Comparison of ENCODE assay signal across 8 cellular contexts in genomic region chr2:19312949-19313348, GRCh38. TPM values are rescaled to one million over a fixed set of nuclear protein-coding genes. Genes with fewer than 3 reads are reported as not detected.
A peak's percentile ranks its signal among the peaks of the same experiment; 100 is the strongest.
DNase-seq lines count a peak whose midpoint lies in the region; ATAC-seq, FAIRE-seq and TF ChIP-seq lines count a peak whose summit lies in the region.

No MANE protein-coding gene starts in this region.

- no peak overlapping the region for H3K4me3 Mint-ChIP-seq in CD4-positive, alpha-beta T cell
- H3K4me3 Mint-ChIP-seq in activated T-helper 2 cell treated with anti-CD3 and anti-CD28 coated beads, Interferon-gamma antibody, Interleukin-2, Interleukin-4, amounts not matched to agents 10 μg/mL and 5 μg/mL and 100 μg/mL, durations not matched to agents 14 hours and 24 hours and 36 hours (ENCODE audit: low read depth) = no peak overlapping the region

- H3K27ac Mint-ChIP-seq in CD4-positive, alpha-beta T cell = no peak overlapping the region
- H3K27ac Mint-ChIP-seq in activated T-helper 2 cell treated with anti-CD3 and anti-CD28 coated beads, Interferon-gamma antibody, Interleukin-2, Interleukin-4, amounts not matched to agents 10 μg/mL and 5 μg/mL and 100 μg/mL, durations not matched to agents 14 hours and 24 hours and 36 hours = no peak overlapping the region

- no peak for FAIRE-seq in GM12892 (lab: Jason Lieb, UNC)
- no peak for FAIRE-seq in GM19239 (lab: Jason Lieb, UNC)

- POLR2A ChIA-PET in CD4-positive, alpha-beta T cell (lab: Charles Lee) = no interaction called here

- no peaks in the 10 kb centered on the region for H3K4me1 Mint-ChIP-seq in CD4-positive, alpha-beta T cell (ENCODE audit: low read depth)
- H3K4me1 Mint-ChIP-seq in activated T-helper 2 cell treated with anti-CD3 and anti-CD28 coated beads, Interferon-gamma antibody, Interleukin-2, Interleukin-4, amounts not matched to agents 10 μg/mL and 5 μg/mL and 100 μg/mL, durations not matched to agents 14 hours and 24 hours and 36 hours (ENCODE audit: low read depth) = no peaks in the 10 kb centered on the region

- H3K9me3 Mint-ChIP-seq in CD4-positive, alpha-beta T cell = peaks cover 2% of the 10 kb centered on the region
- no peaks in the 10 kb centered on the region for H3K9me3 Mint-ChIP-seq in activated T-helper 2 cell treated with anti-CD3 and anti-CD28 coated beads, Interferon-gamma antibody, Interleukin-2, Interleukin-4, amounts not matched to agents 10 μg/mL and 5 μg/mL and 100 μg/mL, durations not matched to agents 14 hours and 24 hours and 36 hours

- CTCF ChIA-PET in CD4-positive, alpha-beta T cell (lab: Charles Lee) = no interaction called here

- peak; percentile 10 for TF ChIP-seq CTCF in CD4-positive, alpha-beta T cell (IDR thresholded peaks at IDR 0.05)

- H3K36me3 Mint-ChIP-seq in CD4-positive, alpha-beta T cell (ENCODE audit: low read depth) = no peaks in the 10 kb centered on the region
- H3K36me3 Mint-ChIP-seq in activated T-helper 2 cell treated with anti-CD3 and anti-CD28 coated beads, Interferon-gamma antibody, Interleukin-2, Interleukin-4, amounts not matched to agents 10 μg/mL and 5 μg/mL and 100 μg/mL, durations not matched to agents 14 hours and 24 hours and 36 hours (ENCODE audit: low read depth) = no peaks in the 10 kb centered on the region

- intact Hi-C loops in CD4-positive, alpha-beta T cell (cut with DNase I, micrococcal nuclease) = no loop called here
- intact Hi-C loops in activated T-helper 2 cell treated with anti-CD3 and anti-CD28 coated beads, Interferon-gamma antibody, Interleukin-2, Interleukin-4, amounts not matched to agents 10 μg/mL and 5 μg/mL and 100 μg/mL, durations not matched to agents 14 hours and 24 hours and 36 hours (cut with micrococcal nuclease) = no loop called here

- TF ChIP-seq POLR2A in GM12892 (IDR thresholded peaks at IDR 0.05; ENCODE audit: low read depth, low read length) = no peak

- no peaks in the 10 kb centered on the region for H3K27me3 ChIP-seq in CD4-positive, alpha-beta T cell (ENCODE audit: control insufficient read depth, insufficient read depth, low read length)

- no peaks in the 10 kb centered on the region for H3K27me3 Mint-ChIP-seq in CD4-positive, alpha-beta T cell
- no peaks in the 10 kb centered on the region for H3K27me3 Mint-ChIP-seq in activated T-helper 2 cell treated with anti-CD3 and anti-CD28 coated beads, Interferon-gamma antibody, Interleukin-2, Interleukin-4, amounts not matched to agents 10 μg/mL and 5 μg/mL and 100 μg/mL, durations not matched to agents 14 hours and 24 hours and 36 hours (ENCODE audit: low read depth)

- no peak for DNase-seq in CD4-positive, alpha-beta T cell
- DNase-seq in OCI-M1 (lab: John Stamatoyannopoulos, UW) (peak; percentile 26), hepatic stellate cell (ENCODE audit: low spot score) (peak; percentile 63), GM12892 (ENCODE audit: insufficient read length) (no peak), GM19239 (ENCODE audit: insufficient read length, low spot score) (no peak)
- no peak for DNase-seq in activated T-cell treated with anti-CD3 and anti-CD28 coated beads, Interleukin-2, amount 50 U/mL, for 1 hour
- no peak for DNase-seq in activated T-helper 2 cell treated with anti-CD3 and anti-CD28 coated beads, Interferon-gamma antibody, Interleukin-2, Interleukin-4, amounts not matched to agents 10 μg/mL and 5 μg/mL and 100 μg/mL, durations not matched to agents 14 hours and 24 hours and 36 hours (ENCODE audit: low spot score)

- ATAC-seq in CD4-positive, alpha-beta T cell (ENCODE audit: poor library complexity) = no peak
- ATAC-seq in GM21526 (IDR thresholded peaks at IDR 0.05; ENCODE audit: low FRiP score, unreplicated experiment) = peak; percentile 95

- H3K27ac ChIP-seq in CD4-positive, alpha-beta T cell (ENCODE audit: low read depth, low read length) = no peak overlapping the region

- H3K9me3 ChIP-seq in CD4-positive, alpha-beta T cell (ENCODE audit: control insufficient read depth, low read length) = no peaks in the 10 kb centered on the region

RNA-seq across cellular contexts. Expression of gene OSR1, which starts 45.5 kb away (rescaled TPM):
- not detected for total RNA-seq in CD4-positive, alpha-beta T cell
- not detected for polyA plus RNA-seq in GM12892 (2012; ENCODE audit: missing spikeins)
- not detected in 2 replicates for total RNA-seq in activated T-helper 2 cell treated with anti-CD3 and anti-CD28 coated beads, Interferon-gamma antibody, Interleukin-2, Interleukin-4, amounts not matched to agents 10 μg/mL and 5 μg/mL and 100 μg/mL, durations not matched to agents 14 hours and 24 hours and 36 hours

Comparison
In these comparisons a context has a peak if more than half of its experiments do, and no peak if none do; other contexts are left out.
1. DNase-seq: peak in OCI-M1 (single experiment) and hepatic stellate cell (single experiment); none in CD4-positive, alpha-beta T cell (0 of 10), activated T-cell treated with anti-CD3 and anti-CD28 coated beads, Interleukin-2, amount 50 U/mL, for 1 hour (single experiment), GM12892 (single experiment), activated T-helper 2 cell treated with anti-CD3 and anti-CD28 coated beads, Interferon-gamma antibody, Interleukin-2, Interleukin-4, amounts not matched to agents 10 μg/mL and 5 μg/mL and 100 μg/mL, durations not matched to agents 14 hours and 24 hours and 36 hours (single experiment) and GM19239 (single experiment).